Comparison of ENCODE assay signal across 14 cellular contexts in the genomic region with DNA sequence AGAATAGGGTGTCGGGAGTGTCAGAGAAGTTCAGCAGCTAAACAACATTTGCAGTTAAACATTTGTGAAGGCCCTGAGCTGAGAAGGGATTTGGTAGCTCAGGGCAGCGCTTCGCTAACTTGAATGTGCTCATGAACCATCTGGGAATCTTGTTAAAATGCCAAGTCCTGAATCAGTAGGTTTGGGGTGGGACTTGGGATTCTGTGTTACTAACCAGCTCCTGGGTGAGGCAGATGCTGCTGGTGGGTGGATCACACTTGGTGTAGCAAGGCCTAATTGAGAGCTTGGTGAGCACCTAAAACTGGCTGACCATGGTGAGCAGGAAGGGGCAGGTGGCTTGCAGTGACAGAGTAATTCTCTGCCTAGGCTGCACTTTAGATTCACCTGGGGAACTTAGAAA. TPM values are rescaled to one million over a fixed set of nuclear protein-coding genes. Genes with fewer than 3 reads are reported as not detected.
DNase-seq lines count a peak whose midpoint lies in the region; ATAC-seq, FAIRE-seq and TF ChIP-seq lines count a peak whose summit lies in the region.
"Had no signal": no experiment of that assay in that cellular context is flagged by ENCODE, and none has a peak within 500 bp of the region (broad histone marks: within the 10 kb centered on the region; RNA-seq: fewer than 3 reads in every experiment).

No MANE protein-coding gene starts in this region.

- H4K8ac ChIP-seq in IMR-90 (ENCODE audit: low read depth in 2 of 2, low read length in 2 of 2): no peak overlapping the region

- H3K4me1 Mint-ChIP-seq in immature natural killer cell: peaks cover 64 to 76% of the 10 kb centered on the region in 2 donors
- H3K4me1 Mint-ChIP-seq in naive thymus-derived CD8-positive, alpha-beta T cell: peaks cover 33 to 76% (median 69%) of the 10 kb centered on the region in 4 donors

- H3K56ac ChIP-seq in IMR-90 (ENCODE audit: extremely low read depth, insufficient read depth, low read length): no peak overlapping the region

- TF ChIP-seq POLR2A in IMR-90 (IDR thresholded peaks at IDR 0.05; ENCODE audit: low read depth, low read length): no peak

- H2BK20ac ChIP-seq in IMR-90 (ENCODE audit: low read depth, low read length): no peak overlapping the region

- H2BK15ac ChIP-seq in IMR-90 (ENCODE audit: low read depth, low read length): no peak overlapping the region

- peak overlapping the region; percentile 12 to 85 (median 52) for H3K27ac Mint-ChIP-seq in immature natural killer cell
- H3K27ac Mint-ChIP-seq in naive thymus-derived CD8-positive, alpha-beta T cell: peak overlapping the region in 4 of 10 donors; percentile 2 to 32 (median 30)
- H3K27ac Mint-ChIP-seq: T-cell had no signal

- no peak for TF ChIP-seq RAD21 in IMR-90 (IDR thresholded peaks at IDR 0.05; ENCODE audit: low read length)

- WGBS in IMR-90 (ENCODE audit: extremely low coverage in 2 of 2, insufficient read length in 1 of 2), 2 experiments: no CpG with 5 or more reads among the region's 3 CpGs

- H3K4me3 Mint-ChIP-seq in immature natural killer cell: peak overlapping the region in 1 of 5 donors; percentile 1
- H3K4me3 Mint-ChIP-seq in naive thymus-derived CD8-positive, alpha-beta T cell: no peak overlapping the region
- H3K4me3 Mint-ChIP-seq: T-cell had no signal

- no peaks in the 10 kb centered on the region for H3K36me3 Mint-ChIP-seq in immature natural killer cell
- H3K36me3 Mint-ChIP-seq in naive thymus-derived CD8-positive, alpha-beta T cell: peaks cover 0 to 23% (median 0%) of the 10 kb centered on the region in 3 donors
- H3K36me3 Mint-ChIP-seq: IgD-negative memory B cell had no signal

- no peak overlapping the region for H3K27ac ChIP-seq in IMR-90 (ENCODE audit: insufficient read depth, low read length)
- H3K27ac ChIP-seq: body of pancreas had no signal

- in situ Hi-C loops in IMR-90 (cut with MboI; ENCODE audit: low sequenced_read_pairs): loop anchor here (10.0 kb wide), 1 partner anchor 116 kb away; no protein-coding TSS in a partner anchor

- H3K14ac ChIP-seq in IMR-90 (replicated peaks; ENCODE audit: low read depth, low read length): no peak overlapping the region

- no TSS peak for BruUV-seq in IMR-90 (replicated peaks; lab: Mats Ljungman, UMichigan)

- no peak overlapping the region for H2BK120ac ChIP-seq in IMR-90 (ENCODE audit: low read depth, low read length)

- TF ChIP-seq CTCF in IMR-90 (conservative IDR thresholded peaks at IDR 0.05; ENCODE audit: low read depth, low read length) (no peak), bronchial epithelial cell (IDR thresholded peaks at IDR 0.05; ENCODE audit: insufficient read depth, low read length, severe bottlenecking) (no peak)

- H3K36me3 ChIP-seq in IMR-90 (ENCODE audit: control insufficient read depth, insufficient read depth, low read length) (no peaks in the 10 kb centered on the region), bronchial epithelial cell (ENCODE audit: control insufficient read depth, insufficient read depth, low read length) (no peaks in the 10 kb centered on the region)

- H3K27me3 ChIP-seq in IMR-90 (ENCODE audit: control insufficient read depth, insufficient read depth, low read length) (no peaks in the 10 kb centered on the region), bronchial epithelial cell (ENCODE audit: control insufficient read depth, insufficient read depth, low read length) (no peaks in the 10 kb centered on the region)
- H3K27me3 ChIP-seq: body of pancreas had no signal

- H2AFZ ChIP-seq in IMR-90 (replicated peaks; ENCODE audit: low read length, poor library complexity): no peak overlapping the region

- CTCF ChIA-PET in IMR-90 (lab: Yijun Ruan, JAX): interaction anchor here (0.6 kb wide), 1 partner anchor 273 kb away, joined by 3 read pairs; no protein-coding TSS in a partner anchor

- H3K4me3 ChIP-seq in IMR-90 (ENCODE audit: insufficient read depth, low read depth, low read length) (no peak overlapping the region), bronchial epithelial cell (ENCODE audit: low read depth, low read length) (no peak overlapping the region)
- H3K4me3 ChIP-seq: body of pancreas had no signal

- H2AK9ac ChIP-seq in IMR-90 (replicated peaks; ENCODE audit: low read depth, low read length, poor library complexity): no peak overlapping the region

- peak; percentile 83 for DNase-seq in AG08396 (ENCODE audit: low spot score)
- DNase-seq in IMR-90: peak; percentile 93
- DNase-seq in bronchial epithelial cell (ENCODE audit: low read depth): peak; percentile 42
- no peak for DNase-seq in immature natural killer cell
- DNase-seq in naive thymus-derived CD8-positive, alpha-beta T cell: no peak
- no peak for DNase-seq in foreskin melanocyte
- DNase-seq: body of pancreas; CD4-positive, CD25-positive, alpha-beta regulatory T cell; NCI-H345; T-cell had no signal

- H4K5ac ChIP-seq in IMR-90 (ENCODE audit: low read depth, low read length): no peak overlapping the region

- no peak overlapping the region for H3K4ac ChIP-seq in IMR-90 (ENCODE audit: low read depth, low read length)

- H2AK5ac ChIP-seq in IMR-90 (ENCODE audit: low read depth, low read length): no peak overlapping the region

- peaks cover 0 to 3% (median 0%) of the 10 kb centered on the region in 3 donors for H3K27me3 Mint-ChIP-seq in immature natural killer cell (ENCODE audit: low read depth in 3 of 3)
- H3K27me3 Mint-ChIP-seq in naive thymus-derived CD8-positive, alpha-beta T cell: no peaks in the 10 kb centered on the region
- H3K27me3 Mint-ChIP-seq: CD4-positive, CD25-positive, alpha-beta regulatory T cell; IgD-negative memory B cell; T-cell had no signal

- no peak overlapping the region for H3K18ac ChIP-seq in IMR-90 (ENCODE audit: low read depth, low read length)

- no peak for FAIRE-seq in bronchial epithelial cell (lab: Jason Lieb, UNC)
- FAIRE-seq: GM12892 had no signal

- H3K9ac ChIP-seq in IMR-90 (ENCODE audit: low read depth, low read length): no peak overlapping the region

- H3K79me1 ChIP-seq in IMR-90 (ENCODE audit: low read depth in 1 of 2, low read length in 2 of 2): peaks cover 15 to 76% of the 10 kb centered on the region in 2 experiments

- peaks cover 41% of the 10 kb centered on the region for H4K20me1 ChIP-seq in IMR-90 (ENCODE audit: insufficient read depth, low read length)

- H3K4me1 ChIP-seq in IMR-90 (ENCODE audit: control insufficient read depth, insufficient read depth, low read length): peaks cover 7% of the 10 kb centered on the region; the same call in 1 of the 2 replicates

- H2BK5ac ChIP-seq in IMR-90 (ENCODE audit: low read depth, low read length, poor library complexity, severe bottlenecking): no peak overlapping the region

- dilution Hi-C loops in IMR-90 (cut with HindIII; ENCODE audit: low sequenced_read_pairs, unreplicated experiment): no loop called here

- no peaks in the 10 kb centered on the region for H3K9me3 Mint-ChIP-seq in immature natural killer cell
- H3K9me3 Mint-ChIP-seq in naive thymus-derived CD8-positive, alpha-beta T cell: no peaks in the 10 kb centered on the region
- H3K9me3 Mint-ChIP-seq: CD4-positive, CD25-positive, alpha-beta regulatory T cell; IgD-negative memory B cell; T-cell had no signal

- no peak overlapping the region for H3K23ac ChIP-seq in IMR-90 (ENCODE audit: low read depth, low read length)

- intact Hi-C loops in IMR-90 (cut with micrococcal nuclease): loop anchor here (2.0 kb wide), 1 partner anchor 122 kb away; no protein-coding TSS in a partner anchor

- no peaks in the 10 kb centered on the region for H3K9me3 ChIP-seq in IMR-90 (ENCODE audit: control insufficient read depth, insufficient read depth, low read length)
- H3K9me3 ChIP-seq: body of pancreas had no signal

- peak; percentile 92 for ATAC-seq in IMR-90 (ENCODE audit: low read depth)
- ATAC-seq in HG03196 (IDR thresholded peaks at IDR 0.05; ENCODE audit: unreplicated experiment): no peak
- ATAC-seq in HG02885 (IDR thresholded peaks at IDR 0.05; ENCODE audit: poor library complexity, unreplicated experiment): no peak
- ATAC-seq in naive thymus-derived CD8-positive, alpha-beta T cell: no peak
- ATAC-seq: body of pancreas, T-cell had no signal

- peaks cover 16% of the 10 kb centered on the region for H3K9me1 ChIP-seq in IMR-90 (ENCODE audit: insufficient read depth, low read length)

- no peak overlapping the region for H3K4me2 ChIP-seq in IMR-90 (ENCODE audit: low read depth, low read length)

- POLR2A ChIA-PET in IMR-90 (lab: Charles Lee; ENCODE audit: unreplicated experiment): no interaction called here
- POLR2A ChIA-PET in naive thymus-derived CD8-positive, alpha-beta T cell (lab: Charles Lee): interaction anchor here (0.5 kb wide), 1 partner anchor 228 kb away, joined by 3 read pairs; no protein-coding TSS in a partner anchor

- H4K91ac ChIP-seq in IMR-90 (ENCODE audit: insufficient read depth, low read depth, low read length): no peak overlapping the region

TF ChIP-seq in IMR-90, 13 proteins besides CTCF, POLR2A, EP300 and RAD21 (continues in another document):
- TF ChIP-seq RCOR1 (IDR thresholded peaks at IDR 0.05; ENCODE audit: insufficient replicate concordance, low read length) (peak; percentile 26), RFX5 (IDR thresholded peaks at IDR 0.05; ENCODE audit: low read depth, low read length) (no peak)

RNA-seq across cellular contexts. Expression of gene PTPRA, which starts 5.9 kb away (rescaled TPM):
- total RNA-seq in IMR-90 (2012; rRNA removed): 44.4 and 50.0 TPM in 2 replicates
- 34.3 and 35.0 TPM in 2 replicates for polyA plus RNA-seq in IMR-90 (2012; rRNA removed)
- 23.7 and 26.0 TPM in 2 replicates for polyA plus RNA-seq in IMR-90 (2012; cell fraction: cytosol; rRNA removed)
- 27.8 and 64.5 TPM in 2 replicates for polyA plus RNA-seq in IMR-90 (2012; cell fraction: nucleus; rRNA removed; ENCODE audit: low replicate concordance)
- 20.8 and 25.2 TPM in 2 replicates for total RNA-seq in bronchial epithelial cell
- 10 to 100 TPM; 39.5 to 63.5 (median 60.0) TPM for polyA plus RNA-seq in immature natural killer cell
- 100 to 1,000 TPM in 1 of 2 experiments, 10 to 100 TPM in 1; 90.1 to 106 TPM for total RNA-seq in naive thymus-derived CD8-positive, alpha-beta T cell
- 10 to 100 TPM; 24.6 to 51.4 (median 30.8) TPM for polyA plus RNA-seq in naive thymus-derived CD8-positive, alpha-beta T cell

RNA-seq across cellular contexts. Expression of gene VPS16, which starts 38.6 kb away (rescaled TPM):
- 41.7 and 48.0 TPM in 2 replicates for total RNA-seq in IMR-90 (2012; rRNA removed)
- polyA plus RNA-seq in IMR-90 (2012; rRNA removed): 37.6 and 38.7 TPM in 2 replicates
- 23.6 and 24.8 TPM in 2 replicates for polyA plus RNA-seq in IMR-90 (2012; cell fraction: cytosol; rRNA removed)
- 201 and 203 TPM in 2 replicates for polyA plus RNA-seq in IMR-90 (2012; cell fraction: nucleus; rRNA removed; ENCODE audit: low replicate concordance)
- 33.2 and 33.4 TPM in 2 replicates for total RNA-seq in bronchial epithelial cell
- 10 to 100 TPM; 61.8 to 81.3 (median 76.5) TPM for polyA plus RNA-seq in immature natural killer cell
- 10 to 100 TPM; 57.6 to 57.8 TPM for total RNA-seq in naive thymus-derived CD8-positive, alpha-beta T cell
- polyA plus RNA-seq in naive thymus-derived CD8-positive, alpha-beta T cell: 10 to 100 TPM; 34.6 to 40.6 (median 39.3) TPM

RNA-seq across cellular contexts. Expression of gene PCED1A, which starts 38.7 kb away (rescaled TPM):
- 8.1 and 9.7 TPM in 2 replicates for total RNA-seq in IMR-90 (2012; rRNA removed)
- polyA plus RNA-seq in IMR-90 (2012; rRNA removed): 33.4 and 37.0 TPM in 2 replicates
- 17.0 and 26.1 TPM in 2 replicates for polyA plus RNA-seq in IMR-90 (2012; cell fraction: cytosol; rRNA removed)
- polyA plus RNA-seq in IMR-90 (2012; cell fraction: nucleus; rRNA removed; ENCODE audit: low replicate concordance): 242 and 445 TPM in 2 replicates
- 12.9 and 17.9 TPM in 2 replicates for total RNA-seq in bronchial epithelial cell
- polyA plus RNA-seq in immature natural killer cell: 10 to 100 TPM; 21.9 to 24.1 (median 23.4) TPM
- 100 to 1,000 TPM in 1 of 2 experiments, 10 to 100 TPM in 1; 89.5 to 101 TPM for total RNA-seq in naive thymus-derived CD8-positive, alpha-beta T cell
- polyA plus RNA-seq in naive thymus-derived CD8-positive, alpha-beta T cell: 10 to 100 TPM; 21.9 to 29.6 (median 23.6) TPM

Comparison
In these comparisons a context has a peak if more than half of its experiments do, and no peak if none do; other contexts are left out.
1. DNase-seq: peak in AG08396 (single experiment), IMR-90 (single experiment) and bronchial epithelial cell (single experiment); none in immature natural killer cell (0 of 3), naive thymus-derived CD8-positive, alpha-beta T cell (0 of 10) and foreskin melanocyte (single experiment).